20 cellular contexts compared by ENCODE assay signal in genomic region chr19:4093643-4094175, GRCh38. TPM values are rescaled to one million over a fixed set of nuclear protein-coding genes. Genes with fewer than 3 reads are reported as not detected.
DNase-seq lines count a peak whose midpoint lies in the region; ATAC-seq and TF ChIP-seq lines count a peak whose summit lies in the region.
"Had no signal": no experiment of that assay in that cellular context is flagged by ENCODE, and none has a peak within 500 bp of the region (broad histone marks: within the 10 kb centered on the region; RNA-seq: fewer than 3 reads in every experiment).

No MANE protein-coding gene starts in this region.

- no peaks in the 10 kb centered on the region for H3K79me2 ChIP-seq in osteoblast (ENCODE audit: insufficient read depth, low read length)

- no peaks in the 10 kb centered on the region for H3K9me3 Mint-ChIP-seq in activated CD8-positive, alpha-beta memory T cell treated with anti-CD3 and anti-CD28 coated beads, Interleukin-2, amount 10 ng/mL, durations not matched to agents 7 days and 5 days (ENCODE audit: low read depth)
- no peaks in the 10 kb centered on the region for H3K9me3 Mint-ChIP-seq in CD4-positive, alpha-beta T cell
- no peaks in the 10 kb centered on the region for H3K9me3 Mint-ChIP-seq in activated T-helper 2 cell treated with anti-CD3 and anti-CD28 coated beads, Interferon-gamma antibody, Interleukin-2, Interleukin-4, amounts not matched to agents 10 μg/mL and 5 μg/mL and 100 μg/mL, durations not matched to agents 14 hours and 24 hours and 36 hours
- H3K9me3 Mint-ChIP-seq: CD8-positive, alpha-beta memory T cell; HFFc6 had no signal

- H3K36me3 Mint-ChIP-seq in activated CD8-positive, alpha-beta memory T cell treated with anti-CD3 and anti-CD28 coated beads, Interleukin-2, amount 10 ng/mL, durations not matched to agents 7 days and 5 days, result peaks cover 28% of the 10 kb centered on the region
- H3K36me3 Mint-ChIP-seq in CD4-positive, alpha-beta T cell (ENCODE audit: low read depth), result peaks cover 17% of the 10 kb centered on the region
- peaks cover 31% of the 10 kb centered on the region for H3K36me3 Mint-ChIP-seq in activated T-helper 2 cell treated with anti-CD3 and anti-CD28 coated beads, Interferon-gamma antibody, Interleukin-2, Interleukin-4, amounts not matched to agents 10 μg/mL and 5 μg/mL and 100 μg/mL, durations not matched to agents 14 hours and 24 hours and 36 hours (ENCODE audit: low read depth)

- DNase-seq in activated CD8-positive, alpha-beta memory T cell treated with anti-CD3 and anti-CD28 coated beads, Interleukin-2, amount 10 ng/mL, durations not matched to agents 7 days and 5 days, result no peak
- DNase-seq in activated CD8-positive, alpha-beta memory T cell treated with anti-CD3 and anti-CD28 coated beads, Interleukin-2, amount 50 U/mL, for 4 hours, result no peak
- DNase-seq in CD4-positive, alpha-beta T cell, result no peak
- no peak for DNase-seq in activated T-helper 2 cell treated with anti-CD3 and anti-CD28 coated beads, Interferon-gamma antibody, Interleukin-2, Interleukin-4, amounts not matched to agents 10 μg/mL and 5 μg/mL and 100 μg/mL, durations not matched to agents 14 hours and 24 hours and 36 hours (ENCODE audit: low spot score)
- DNase-seq in osteoblast (ENCODE audit: insufficient read length, low spot score, missing footprints) (peak; percentile 74), DMS53 (lab: John Stamatoyannopoulos, UW) (no peak)
- DNase-seq: CD8-positive, alpha-beta memory T cell; DMS79 treated with DMSO at 0.1 percent for 48 hours; HFFc6; IMR-90; NCI-H1417; NCI-H187 treated with DMSO at 0.1 percent for 48 hours; NCI-H226; NCI-H524; NCI-H82; PC-3; RPMI8226; SIG-M5 had no signal

- H3K36me3 ChIP-seq in osteoblast (ENCODE audit: insufficient read depth, low read length), result peaks cover 22% of the 10 kb centered on the region

- no peak overlapping the region for H3K27ac ChIP-seq in CD4-positive, alpha-beta T cell (ENCODE audit: low read depth, low read length)
- no peak overlapping the region for H3K27ac ChIP-seq in osteoblast (ENCODE audit: low read depth, low read length)
- H3K27ac ChIP-seq: A549 had no signal

- H3K4me3 Mint-ChIP-seq in activated CD8-positive, alpha-beta memory T cell treated with anti-CD3 and anti-CD28 coated beads, Interleukin-2, amount 10 ng/mL, durations not matched to agents 7 days and 5 days, result no peak overlapping the region
- H3K4me3 Mint-ChIP-seq in CD4-positive, alpha-beta T cell, result no peak overlapping the region
- no peak overlapping the region for H3K4me3 Mint-ChIP-seq in activated T-helper 2 cell treated with anti-CD3 and anti-CD28 coated beads, Interferon-gamma antibody, Interleukin-2, Interleukin-4, amounts not matched to agents 10 μg/mL and 5 μg/mL and 100 μg/mL, durations not matched to agents 14 hours and 24 hours and 36 hours (ENCODE audit: low read depth)
- H3K4me3 Mint-ChIP-seq: CD8-positive, alpha-beta memory T cell; HFFc6 had no signal

- peak overlapping the region; percentile 9 for H3K27ac Mint-ChIP-seq in activated CD8-positive, alpha-beta memory T cell treated with anti-CD3 and anti-CD28 coated beads, Interleukin-2, amount 10 ng/mL, durations not matched to agents 7 days and 5 days
- H3K27ac Mint-ChIP-seq in CD4-positive, alpha-beta T cell, result peak overlapping the region; percentile 59
- H3K27ac Mint-ChIP-seq in activated T-helper 2 cell treated with anti-CD3 and anti-CD28 coated beads, Interferon-gamma antibody, Interleukin-2, Interleukin-4, amounts not matched to agents 10 μg/mL and 5 μg/mL and 100 μg/mL, durations not matched to agents 14 hours and 24 hours and 36 hours, result peak overlapping the region; percentile 22
- H3K27ac Mint-ChIP-seq: HFFc6 had no signal

- TF ChIP-seq CTCF in CD4-positive, alpha-beta T cell (IDR thresholded peaks at IDR 0.05), result no peak
- TF ChIP-seq CTCF in osteoblast (IDR thresholded peaks at IDR 0.05; ENCODE audit: extremely low read depth, low read depth, low read length), result no peak

- H3K4me1 ChIP-seq in osteoblast (ENCODE audit: insufficient read depth, low read length), result peaks cover 3% of the 10 kb centered on the region
- H3K4me1 ChIP-seq: A549 had no signal

- intact Hi-C loops in CD4-positive, alpha-beta T cell (cut with DNase I, micrococcal nuclease), result no loop called here
- intact Hi-C loops in activated T-helper 2 cell treated with anti-CD3 and anti-CD28 coated beads, Interferon-gamma antibody, Interleukin-2, Interleukin-4, amounts not matched to agents 10 μg/mL and 5 μg/mL and 100 μg/mL, durations not matched to agents 14 hours and 24 hours and 36 hours (cut with micrococcal nuclease), result no loop called here

- H4K20me1 ChIP-seq in osteoblast (ENCODE audit: insufficient read depth, low read length), result no peaks in the 10 kb centered on the region

- POLR2A ChIA-PET in CD4-positive, alpha-beta T cell (lab: Charles Lee), result interaction anchor here (1.2 to 2.5 kb wide), 2 partner anchors 11 to 16 kb away, joined by 3 to 14 read pairs; no protein-coding TSS in a partner anchor

- peaks cover 21% of the 10 kb centered on the region for H3K4me1 Mint-ChIP-seq in activated CD8-positive, alpha-beta memory T cell treated with anti-CD3 and anti-CD28 coated beads, Interleukin-2, amount 10 ng/mL, durations not matched to agents 7 days and 5 days
- H3K4me1 Mint-ChIP-seq in CD4-positive, alpha-beta T cell (ENCODE audit: low read depth), result peaks cover 11% of the 10 kb centered on the region
- H3K4me1 Mint-ChIP-seq in activated T-helper 2 cell treated with anti-CD3 and anti-CD28 coated beads, Interferon-gamma antibody, Interleukin-2, Interleukin-4, amounts not matched to agents 10 μg/mL and 5 μg/mL and 100 μg/mL, durations not matched to agents 14 hours and 24 hours and 36 hours (ENCODE audit: low read depth), result peaks cover 17% of the 10 kb centered on the region

- H3K4me2 ChIP-seq in osteoblast (ENCODE audit: insufficient read depth, low read length), result no peak overlapping the region
- H3K4me2 ChIP-seq: A549 had no signal

- H3K4me3 ChIP-seq in osteoblast (ENCODE audit: insufficient read depth, low read length), result no peak overlapping the region
- H3K4me3 ChIP-seq: A549 had no signal

- CTCF ChIA-PET in activated CD8-positive, alpha-beta memory T cell treated with anti-CD3 and anti-CD28 coated beads, Interleukin-2, amount 10 ng/mL, durations not matched to agents 7 days and 5 days (lab: Charles Lee), result interaction anchor here (1.3 to 3.1 kb wide), 3 partner anchors 10 to 46 kb away, joined by 3 to 12 read pairs (median 12); no protein-coding TSS in a partner anchor
- CTCF ChIA-PET in CD4-positive, alpha-beta T cell (lab: Charles Lee), result no interaction called here

- H3K27me3 ChIP-seq in CD4-positive, alpha-beta T cell (ENCODE audit: control insufficient read depth, insufficient read depth, low read length), result no peaks in the 10 kb centered on the region
- no peaks in the 10 kb centered on the region for H3K27me3 ChIP-seq in osteoblast (ENCODE audit: insufficient read depth, low read length)

- no peaks in the 10 kb centered on the region for H3K9me3 ChIP-seq in CD4-positive, alpha-beta T cell (ENCODE audit: control insufficient read depth, low read length)
- no peaks in the 10 kb centered on the region for H3K9me3 ChIP-seq in osteoblast (ENCODE audit: low read depth, low read length)
- H3K9me3 ChIP-seq: A549 had no signal

- ATAC-seq in activated CD8-positive, alpha-beta memory T cell treated with anti-CD3 and anti-CD28 coated beads, Interleukin-2, amount 10 ng/mL, durations not matched to agents 7 days and 5 days, result no peak
- no peak for ATAC-seq in CD4-positive, alpha-beta T cell (ENCODE audit: poor library complexity)
- ATAC-seq in GM18909 (IDR thresholded peaks at IDR 0.05; ENCODE audit: poor library complexity, unreplicated experiment), result no peak
- ATAC-seq: A549, PC-3 had no signal

- H3K27me3 Mint-ChIP-seq in activated CD8-positive, alpha-beta memory T cell treated with anti-CD3 and anti-CD28 coated beads, Interleukin-2, amount 10 ng/mL, durations not matched to agents 7 days and 5 days, result no peaks in the 10 kb centered on the region
- H3K27me3 Mint-ChIP-seq in CD4-positive, alpha-beta T cell, result no peaks in the 10 kb centered on the region
- no peaks in the 10 kb centered on the region for H3K27me3 Mint-ChIP-seq in activated T-helper 2 cell treated with anti-CD3 and anti-CD28 coated beads, Interferon-gamma antibody, Interleukin-2, Interleukin-4, amounts not matched to agents 10 μg/mL and 5 μg/mL and 100 μg/mL, durations not matched to agents 14 hours and 24 hours and 36 hours (ENCODE audit: low read depth)
- H3K27me3 Mint-ChIP-seq: CD8-positive, alpha-beta memory T cell had no signal

- H2AFZ ChIP-seq in osteoblast (ENCODE audit: low read length), result no peak overlapping the region

RNA-seq across cellular contexts. Expression of gene ZBTB7A, which starts 27.0 kb away (rescaled TPM):
- total RNA-seq in activated CD8-positive, alpha-beta memory T cell treated with anti-CD3 and anti-CD28 coated beads, Interleukin-2, amount 10 ng/mL, durations not matched to agents 7 days and 5 days, result 10 to 100 TPM; 67.4 to 72.6 TPM
- 10 to 100 TPM; 44.2 to 47.2 TPM for total RNA-seq in CD4-positive, alpha-beta T cell
- 39.9 and 41.2 TPM in 2 replicates for total RNA-seq in activated T-helper 2 cell treated with anti-CD3 and anti-CD28 coated beads, Interferon-gamma antibody, Interleukin-2, Interleukin-4, amounts not matched to agents 10 μg/mL and 5 μg/mL and 100 μg/mL, durations not matched to agents 14 hours and 24 hours and 36 hours
- total RNA-seq in osteoblast, result 38.6 and 42.7 TPM in 2 replicates

RNA-seq across cellular contexts. Expression of gene MAP2K2, which starts 30.2 kb away (rescaled TPM):
- 100 to 1,000 TPM; 201 to 238 TPM for total RNA-seq in activated CD8-positive, alpha-beta memory T cell treated with anti-CD3 and anti-CD28 coated beads, Interleukin-2, amount 10 ng/mL, durations not matched to agents 7 days and 5 days
- 10 to 100 TPM; 72.7 to 77.6 TPM for total RNA-seq in CD4-positive, alpha-beta T cell
- 131 and 141 TPM in 2 replicates for total RNA-seq in activated T-helper 2 cell treated with anti-CD3 and anti-CD28 coated beads, Interferon-gamma antibody, Interleukin-2, Interleukin-4, amounts not matched to agents 10 μg/mL and 5 μg/mL and 100 μg/mL, durations not matched to agents 14 hours and 24 hours and 36 hours
- total RNA-seq in osteoblast, result 221 and 233 TPM in 2 replicates

RNA-seq across cellular contexts. Expression of gene CREB3L3, which starts 59.7 kb away (rescaled TPM):
- total RNA-seq in activated CD8-positive, alpha-beta memory T cell treated with anti-CD3 and anti-CD28 coated beads, Interleukin-2, amount 10 ng/mL, durations not matched to agents 7 days and 5 days, result under 1 TPM in 1 of 2 experiments, not detected in 1; 0.75 TPM
- under 1 TPM in 1 of 2 experiments, not detected in 1; 0.08 TPM for total RNA-seq in CD4-positive, alpha-beta T cell
- total RNA-seq in activated T-helper 2 cell treated with anti-CD3 and anti-CD28 coated beads, Interferon-gamma antibody, Interleukin-2, Interleukin-4, amounts not matched to agents 10 μg/mL and 5 μg/mL and 100 μg/mL, durations not matched to agents 14 hours and 24 hours and 36 hours, result 1.6 and 2.5 TPM in 2 replicates
- not detected in 2 replicates for total RNA-seq in osteoblast
- total RNA-seq: CD8-positive, alpha-beta memory T cell; HFFc6; IMR-90; PC-3 had no signal

Comparison
In these comparisons a context has a peak if more than half of its experiments do, and no peak if none do; other contexts are left out.
1. H3K27ac Mint-ChIP-seq: peak in every context shown above with its lines; median percentile 59 in CD4-positive, alpha-beta T cell; 22 in activated T-helper 2 cell treated with anti-CD3 and anti-CD28 coated beads, Interferon-gamma antibody, Interleukin-2, Interleukin-4, amounts not matched to agents 10 μg/mL and 5 μg/mL and 100 μg/mL, durations not matched to agents 14 hours and 24 hours and 36 hours; 9 in activated CD8-positive, alpha-beta memory T cell treated with anti-CD3 and anti-CD28 coated beads, Interleukin-2, amount 10 ng/mL, durations not matched to agents 7 days and 5 days.